In the genomic region with DNA sequence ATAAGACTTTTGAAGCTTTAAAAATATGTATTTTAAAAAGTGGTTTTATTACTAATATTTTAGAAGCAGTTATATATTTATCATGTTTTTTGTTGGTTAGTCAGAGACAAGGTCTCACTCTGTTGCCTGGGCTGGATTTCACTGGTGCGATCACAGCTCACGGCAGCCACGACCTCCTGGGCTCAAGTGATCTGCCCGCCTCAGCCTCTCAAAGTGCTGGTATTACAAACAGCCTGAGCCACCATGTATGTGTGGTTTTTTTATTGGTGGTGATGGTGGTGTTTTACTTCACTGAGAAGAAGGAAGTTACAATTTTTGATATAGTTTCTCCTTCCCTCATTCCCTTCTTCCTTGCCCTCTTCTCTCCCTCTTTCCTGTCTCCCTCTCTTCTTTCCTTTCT, we compare ENCODE assay signal across 23 cellular contexts.
"Had no signal": no experiment of that assay in that cellular context is flagged by ENCODE, and none has a peak within 500 bp of the region (broad histone marks: within the 10 kb centered on the region; RNA-seq: fewer than 3 reads in every experiment).

No MANE protein-coding gene starts in this region.

- DNase-seq: activated CD4-positive, alpha-beta memory T cell treated with anti-CD3 and anti-CD28 coated beads for 36 hours; activated CD4-positive, alpha-beta T cell treated with anti-CD3 and anti-CD28 coated beads, Interleukin-2, amount 10 ng/mL, durations not matched to agents 24 days and 14 days; activated CD4-positive, CD25-positive, alpha-beta regulatory T cell treated with anti-CD3 and anti-CD28 coated beads, Interleukin-2, amount 50 U/mL, for 72 hours; activated CD8-positive, alpha-beta memory T cell treated with anti-CD3 and anti-CD28 coated beads, Interleukin-2, amount 50 U/mL, for 4 hours; activated effector memory CD4-positive, alpha-beta T cell treated with anti-CD3 and anti-CD28 coated beads, Interleukin-2, amount 50 U/mL, for 16 hours; activated naive CD4-positive, alpha-beta T cell treated with anti-CD3 and anti-CD28 coated beads for 36 hours; activated T-cell treated with anti-CD3 and anti-CD28 coated beads, Interleukin-2, amount 50 U/mL, for 1 hour; amniotic stem cell; brain microvascular endothelial cell; caudate nucleus; islet precursor cell; naive B cell; ovary; right lobe of liver; stimulated activated CD4-positive, alpha-beta T cell treated with anti-CD3 and anti-CD28 coated beads, Interleukin-2, amount 100 ng/mL, for 48 hours; stimulated activated naive CD4-positive, alpha-beta T cell treated with Interleukin-2 at 50 U/mL for 16 hours; T1000 had no signal

- H3K27ac ChIP-seq: brain microvascular endothelial cell, gastroesophageal sphincter, hepatocyte, ovary, right lobe of liver, tibial nerve had no signal

- ATAC-seq: gastroesophageal sphincter, right lobe of liver had no signal

- H3K9me3 Mint-ChIP-seq: activated CD4-positive, alpha-beta T cell treated with anti-CD3 and anti-CD28 coated beads, Interleukin-2, amount 10 ng/mL, durations not matched to agents 24 days and 14 days had no signal

- H3K36me3 ChIP-seq: brain microvascular endothelial cell, ovary, right lobe of liver had no signal

- H3K27me3 Mint-ChIP-seq: activated CD4-positive, alpha-beta memory T cell treated with anti-CD3 and anti-CD28 coated beads for 36 hours; activated CD4-positive, alpha-beta T cell treated with anti-CD3 and anti-CD28 coated beads, Interleukin-2, amount 10 ng/mL, durations not matched to agents 24 days and 14 days; naive B cell; progenitor cell of endocrine pancreas had no signal

- H3K4me3 ChIP-seq: gastroesophageal sphincter, hepatocyte, ovary, right lobe of liver, tibial nerve had no signal

- H3K4me1 Mint-ChIP-seq: mesothelial cell of epicardium had no signal

- H3K27ac Mint-ChIP-seq: activated CD4-positive, alpha-beta memory T cell treated with anti-CD3 and anti-CD28 coated beads for 36 hours; activated CD4-positive, alpha-beta T cell treated with anti-CD3 and anti-CD28 coated beads, Interleukin-2, amount 10 ng/mL, durations not matched to agents 24 days and 14 days; activated naive CD4-positive, alpha-beta T cell treated with anti-CD3 and anti-CD28 coated beads for 36 hours; activated T-helper 1 cell treated with anti-CD3 and anti-CD28 coated beads, Interleukin-12 subunit alpha, Interleukin-12 subunit beta, Interleukin-2, Interleukin-4 antibody, amounts not matched to agents 30 ng/mL and 10 ng/mL and 1 ng/mL, durations not matched to agents 14 hours and 24 hours and 36 hours; mesothelial cell of epicardium; progenitor cell of endocrine pancreas had no signal

- H3K9me3 ChIP-seq: ovary, right lobe of liver had no signal

- H3K4me3 Mint-ChIP-seq: activated CD4-positive, alpha-beta memory T cell treated with anti-CD3 and anti-CD28 coated beads for 36 hours; activated CD4-positive, alpha-beta T cell treated with anti-CD3 and anti-CD28 coated beads, Interleukin-2, amount 10 ng/mL, durations not matched to agents 24 days and 14 days; activated naive CD4-positive, alpha-beta T cell treated with anti-CD3 and anti-CD28 coated beads for 36 hours; activated T-helper 1 cell treated with anti-CD3 and anti-CD28 coated beads, Interleukin-12 subunit alpha, Interleukin-12 subunit beta, Interleukin-2, Interleukin-4 antibody, amounts not matched to agents 30 ng/mL and 10 ng/mL and 1 ng/mL, durations not matched to agents 14 hours and 24 hours and 36 hours; mesothelial cell of epicardium; naive B cell had no signal
